In the genomic region with DNA sequence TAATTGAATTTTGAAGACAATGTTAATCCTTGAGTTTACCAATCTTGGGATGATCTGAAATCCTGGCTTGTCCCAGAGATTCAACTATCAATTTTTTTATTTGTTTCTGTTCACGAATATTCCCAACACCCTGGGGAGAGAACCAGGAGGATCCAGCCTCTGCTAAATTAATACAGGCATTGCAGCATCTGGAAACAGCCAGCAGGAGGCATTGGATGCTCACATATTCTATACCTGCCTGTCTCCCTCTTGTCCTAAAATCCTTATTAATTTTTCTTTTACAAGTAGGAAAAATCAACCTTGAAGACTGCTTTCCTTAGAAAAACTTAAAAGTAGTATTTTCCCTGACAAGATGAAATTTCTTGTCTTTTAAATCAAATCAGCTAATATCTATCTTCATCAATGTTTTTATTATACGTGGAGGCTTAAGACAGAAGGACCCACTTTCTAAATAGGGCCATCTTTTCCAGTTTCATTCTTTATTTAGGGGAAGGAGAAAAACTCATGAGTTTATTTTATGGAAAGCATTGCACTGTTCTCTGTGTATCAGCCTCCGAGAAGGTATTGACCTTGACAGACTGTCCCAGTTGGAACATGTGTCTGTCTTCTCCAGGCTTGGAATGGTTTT, we compare ENCODE assay signal across 8 cellular contexts.
DNase-seq lines count a peak whose midpoint lies in the region; ATAC-seq and TF ChIP-seq lines count a peak whose summit lies in the region.

No MANE protein-coding gene starts in this region.

- H3K18ac ChIP-seq in neuronal stem cell (ENCODE audit: low read length) = no peak overlapping the region

- ATAC-seq in GM18519 (IDR thresholded peaks at IDR 0.05; ENCODE audit: low FRiP score, unreplicated experiment) (no peak), HG03565 (IDR thresholded peaks at IDR 0.05; ENCODE audit: unreplicated experiment) (no peak)

- H3K4ac ChIP-seq in neuronal stem cell (ENCODE audit: low read length) = no peak overlapping the region

- DNase-seq in NCI-H1436 (lab: John Stamatoyannopoulos, UW) (peak; percentile 0), NCI-H1436 treated with DMSO at 0.1 percent for 48 hours (lab: John Stamatoyannopoulos, UW) (no peak), SK-MEL-5 (ENCODE audit: low read depth, low spot score) (peak; percentile 76), fibroblast of mammary gland (ENCODE audit: low read depth) (peak; percentile 67), neuronal stem cell (ENCODE audit: low spot score) (peak; percentile 42)

- H3K9ac ChIP-seq in neuronal stem cell (ENCODE audit: low read depth, low read length, poor library complexity) = no peak overlapping the region

- no peak overlapping the region for H2AFZ ChIP-seq in neuronal stem cell (ENCODE audit: low read length)

- H3K27ac ChIP-seq in neuronal stem cell (replicated peaks; ENCODE audit: low read length) = no peak overlapping the region

- no peak overlapping the region for H2BK12ac ChIP-seq in neuronal stem cell (ENCODE audit: low read length)

- no peak overlapping the region for H2BK15ac ChIP-seq in neuronal stem cell (ENCODE audit: low read length)

- no peak overlapping the region for H3K14ac ChIP-seq in neuronal stem cell (ENCODE audit: low read length)

- peaks cover 0 to 2% of the 10 kb centered on the region in 2 donors for H3K9me3 ChIP-seq in neuronal stem cell (replicated peaks in 1 of 2; ENCODE audit: control insufficient read depth in 2 of 2, insufficient read depth in 1 of 2, low read depth in 1 of 2, low read length in 2 of 2)

- H3K4me1 ChIP-seq in neuronal stem cell (ENCODE audit: control insufficient read depth in 2 of 2, insufficient read depth in 1 of 2, low read depth in 1 of 2, low read length in 2 of 2) = no peaks in the 10 kb centered on the region

- H2BK5ac ChIP-seq in neuronal stem cell (ENCODE audit: low read length) = no peak overlapping the region

- H3K36me3 ChIP-seq in neuronal stem cell (replicated peaks in 1 of 2; ENCODE audit: control insufficient read depth in 2 of 2, insufficient read depth in 2 of 2, low read length in 2 of 2) = no peaks in the 10 kb centered on the region

- TF ChIP-seq EP300 in Ishikawa (IDR thresholded peaks at IDR 0.05; ENCODE audit: borderline replicate concordance) = no peak

- no peak overlapping the region for H2AK5ac ChIP-seq in neuronal stem cell (ENCODE audit: low read depth, low read length)

- TF ChIP-seq CTCF in fibroblast of mammary gland (conservative IDR thresholded peaks at IDR 0.05; ENCODE audit: control insufficient read depth, insufficient read depth, low read depth, low read length) = peak; percentile 97

- H3K4me2 ChIP-seq in neuronal stem cell (ENCODE audit: insufficient read depth, low read length, poor library complexity, severe bottlenecking) = no peak overlapping the region

- H2BK120ac ChIP-seq in neuronal stem cell (ENCODE audit: low read depth, low read length) = no peak overlapping the region

- in situ Hi-C loops in SK-MEL-5 (cut with HindIII; ENCODE audit: low pct_unique_long_range_greater_than_20kb, low sequenced_read_pairs) = no loop called here

- no peak overlapping the region for H4K91ac ChIP-seq in neuronal stem cell (ENCODE audit: low read depth, low read length, poor library complexity)

- TF ChIP-seq RAD21 in Ishikawa (IDR thresholded peaks at IDR 0.05; ENCODE audit: low read depth) = peak; percentile 51

- H3K4me3 ChIP-seq in fibroblast of mammary gland (ENCODE audit: control insufficient read depth, low read depth, low read length) (no peak overlapping the region), neuronal stem cell (ENCODE audit: low read length in 2 of 2) (no peak overlapping the region)

- H4K8ac ChIP-seq in neuronal stem cell (ENCODE audit: low read depth, low read length) = no peak overlapping the region

- no peaks in the 10 kb centered on the region for H3K79me1 ChIP-seq in neuronal stem cell (ENCODE audit: low read depth, low read length)

- no peaks in the 10 kb centered on the region for H3K27me3 ChIP-seq in neuronal stem cell (ENCODE audit: control insufficient read depth in 3 of 3, insufficient read depth in 3 of 3, low read depth in 1 of 3, low read length in 3 of 3)

- no CpG with 5 or more reads among the region's 3 CpGs for WGBS in neuronal stem cell (ENCODE audit: extremely low coverage in 2 of 2, insufficient read length in 2 of 2, insufficient replicate concordance in 1 of 2), 2 donors

- no peak overlapping the region for H3K23ac ChIP-seq in neuronal stem cell (ENCODE audit: low read depth, low read length, poor library complexity)

TF ChIP-seq in Ishikawa, 13 proteins besides CTCF, POLR2A, EP300 and RAD21:
- no peak for TF ChIP-seq EGR1 (IDR thresholded peaks at IDR 0.05)
- TF ChIP-seq TEAD4 (IDR thresholded peaks at IDR 0.05) = no peak
- no peak for TF ChIP-seq CEBPB (IDR thresholded peaks at IDR 0.05)
- TF ChIP-seq, protein P1, sequence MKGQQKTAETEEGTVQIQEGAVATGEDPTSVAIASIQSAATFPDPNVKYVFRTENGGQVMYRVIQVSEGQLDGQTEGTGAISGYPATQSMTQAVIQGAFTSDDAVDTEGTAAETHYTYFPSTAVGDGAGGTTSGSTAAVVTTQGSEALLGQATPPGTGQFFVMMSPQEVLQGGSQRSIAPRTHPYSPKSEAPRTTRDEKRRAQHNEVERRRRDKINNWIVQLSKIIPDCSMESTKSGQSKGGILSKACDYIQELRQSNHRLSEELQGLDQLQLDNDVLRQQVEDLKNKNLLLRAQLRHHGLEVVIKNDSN (IDR thresholded peaks at IDR 0.05) = no peak
- TF ChIP-seq TCF12 (IDR thresholded peaks at IDR 0.05; ENCODE audit: low read depth) = no peak
- no peak for TF ChIP-seq ZBTB7A (IDR thresholded peaks at IDR 0.05; ENCODE audit: low read depth)
- no peak for TF ChIP-seq MAX (IDR thresholded peaks at IDR 0.05)
- no peak for TF ChIP-seq TAF1 (IDR thresholded peaks at IDR 0.05; ENCODE audit: low read depth)
- no peak for TF ChIP-seq CREB1 (IDR thresholded peaks at IDR 0.05; ENCODE audit: low read depth)
- no peak for TF ChIP-seq NFIC (IDR thresholded peaks at IDR 0.05)
TF ChIP-seq in Ishikawa: peak in this region for 0.
